Comparison of ENCODE assay signal across 1 cellular context in genomic region chr9:98255578-98256296, GRCh38.
TF ChIP-seq lines count a peak whose summit lies in the region.

TBC1D2 (minus strand) TSS chr9:98255649; CDS start chr9:98255541, 108 bp downstream.

TF ChIP-seq in GM23338, 12 proteins besides CTCF, POLR2A, EP300 and RAD21 (continued from another document):
- TF ChIP-seq ZNF462 (CRISPR knock-in tag; IDR thresholded peaks at IDR 0.05) (no peak), ZNF114 (CRISPR knock-in tag; IDR thresholded peaks at IDR 0.05) (no peak)
TF ChIP-seq in GM23338: peak in this region for 3.
